Comparison of ENCODE assay signal across 9 cellular contexts in the genomic region with DNA sequence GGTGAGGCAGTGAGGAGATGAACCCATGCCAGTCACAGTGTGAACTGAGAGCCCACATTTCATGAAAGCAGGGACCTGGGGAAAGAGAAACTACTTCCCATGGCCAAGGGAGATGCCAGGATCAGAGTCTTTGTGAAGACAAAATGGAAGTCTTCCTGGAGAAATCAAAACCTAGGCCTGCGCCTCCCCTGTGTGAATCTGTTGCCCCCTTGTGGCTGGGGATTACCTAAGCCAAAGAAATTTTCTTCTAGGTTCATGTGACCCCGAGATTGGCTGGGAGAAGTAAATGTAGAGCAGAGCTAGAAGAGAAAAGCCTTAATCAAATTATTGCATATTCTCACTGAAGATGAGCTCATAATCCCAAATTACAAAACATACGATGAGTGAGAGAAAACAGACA.
DNase-seq lines count a peak whose midpoint lies in the region; ATAC-seq and TF ChIP-seq lines count a peak whose summit lies in the region.
"Had no signal": no experiment of that assay in that cellular context is flagged by ENCODE, and none has a peak within 500 bp of the region (broad histone marks: within the 10 kb centered on the region; RNA-seq: fewer than 3 reads in every experiment).

No MANE protein-coding gene starts in this region.

- H3K9me3 Mint-ChIP-seq in stimulated activated memory B cell treated with anti-CD40 and anti-IgM and Interleukin-4, amounts not matched to agents 10 μg/mL and 1 μg/mL and 100 μg/mL, for 72 hours: peaks cover 5% of the 10 kb centered on the region

- H3K27me3 ChIP-seq in DND-41 (ENCODE audit: insufficient read depth, low read length, poor library complexity) (peaks cover 10% of the 10 kb centered on the region), foreskin keratinocyte (no peaks in the 10 kb centered on the region), stomach (peaks cover 0 to 43% (median 4%) of the 10 kb centered on the region in 3 donors)

- H3K27me3 Mint-ChIP-seq in stimulated activated memory B cell treated with anti-CD40 and anti-IgM and Interleukin-4, amounts not matched to agents 10 μg/mL and 1 μg/mL and 100 μg/mL, for 72 hours: peaks cover 66% of the 10 kb centered on the region

- no peak overlapping the region for H2AFZ ChIP-seq in DND-41 (ENCODE audit: low read depth, low read length)

- H3K4me3 ChIP-seq in DND-41 (ENCODE audit: low read depth in 1 of 2, low read length in 2 of 2): no peak overlapping the region
- no peak overlapping the region for H3K4me3 ChIP-seq in stomach
- H3K4me3 ChIP-seq: gastroesophageal sphincter had no signal

- H3K27ac ChIP-seq in DND-41 (ENCODE audit: low read length) (no peak overlapping the region), RWPE1 (peak overlapping the region; percentile 85), foreskin keratinocyte (no peak overlapping the region), stomach (no peak overlapping the region)
- H3K27ac ChIP-seq: gastroesophageal sphincter had no signal

- intact Hi-C loops in stomach (cut with DNase I; ENCODE audit: low total_unique reads): no loop called here

- H4K20me1 ChIP-seq in DND-41 (ENCODE audit: insufficient read depth, low read length): no peaks in the 10 kb centered on the region

- H3K4me1 Mint-ChIP-seq in stimulated activated memory B cell treated with anti-CD40 and anti-IgM and Interleukin-4, amounts not matched to agents 10 μg/mL and 1 μg/mL and 100 μg/mL, for 72 hours: peaks cover 16% of the 10 kb centered on the region

- no peaks in the 10 kb centered on the region for H3K79me2 ChIP-seq in DND-41 (ENCODE audit: insufficient read depth, low read length)

- TF ChIP-seq EP300 in stomach (IDR thresholded peaks at IDR 0.05): no peak

- POLR2A ChIA-PET in RWPE1 (lab: Yijun Ruan, JAX; ENCODE audit: low non-redundant PET): no interaction called here

- H3K9me3 ChIP-seq in DND-41 (ENCODE audit: insufficient read depth, low read length, severe bottlenecking) (no peaks in the 10 kb centered on the region), stomach (no peaks in the 10 kb centered on the region)

- CTCF ChIA-PET in RWPE1 (lab: Yijun Ruan, JAX): no interaction called here

- peaks cover 26% of the 10 kb centered on the region for H3K4me1 ChIP-seq in DND-41 (ENCODE audit: insufficient read depth, low read length)
- peaks cover 10% of the 10 kb centered on the region for H3K4me1 ChIP-seq in foreskin keratinocyte
- H3K4me1 ChIP-seq in stomach: no peaks in the 10 kb centered on the region
- H3K4me1 ChIP-seq: gastroesophageal sphincter had no signal

- no peak overlapping the region for H3K9ac ChIP-seq in DND-41 (ENCODE audit: low read depth, low read length)

- ATAC-seq in DND-41 (ENCODE audit: insufficient read depth, low read depth) (no peak), foreskin keratinocyte (peak; percentile 12), HG03159 (IDR thresholded peaks at IDR 0.05; ENCODE audit: unreplicated experiment) (no peak)
- no peak for ATAC-seq in stimulated activated memory B cell treated with anti-CD40 and anti-IgM and Interleukin-4, amounts not matched to agents 10 μg/mL and 1 μg/mL and 100 μg/mL, for 72 hours
- ATAC-seq: gastroesophageal sphincter had no signal

- no peaks in the 10 kb centered on the region for H3K36me3 ChIP-seq in DND-41 (ENCODE audit: insufficient read depth, low read length)
- no peaks in the 10 kb centered on the region for H3K36me3 ChIP-seq in stomach
- H3K36me3 ChIP-seq: gastroesophageal sphincter had no signal

- no peak overlapping the region for H3K4me3 Mint-ChIP-seq in stimulated activated memory B cell treated with anti-CD40 and anti-IgM and Interleukin-4, amounts not matched to agents 10 μg/mL and 1 μg/mL and 100 μg/mL, for 72 hours

- no peak overlapping the region for H3K27ac Mint-ChIP-seq in stimulated activated memory B cell treated with anti-CD40 and anti-IgM and Interleukin-4, amounts not matched to agents 10 μg/mL and 1 μg/mL and 100 μg/mL, for 72 hours

- no peak for TF ChIP-seq POLR2A in stomach (IDR thresholded peaks at IDR 0.05)

- no peaks in the 10 kb centered on the region for H3K36me3 Mint-ChIP-seq in stimulated activated memory B cell treated with anti-CD40 and anti-IgM and Interleukin-4, amounts not matched to agents 10 μg/mL and 1 μg/mL and 100 μg/mL, for 72 hours

- DNase-seq in DND-41 (peak; percentile 31), HK-2 (ENCODE audit: unreplicated experiment) (peak; percentile 2), RWPE1 (ENCODE audit: low spot score) (no peak), foreskin keratinocyte (peak in 1 of 2 donors; percentile 25), stomach (no peak), amygdala (lab: John Stamatoyannopoulos, UW) (no peak)

- WGBS in stomach, 5 donors: 56 to 69% (median 67%) methylated on average over 3 of the region's 3 CpGs

- no peak overlapping the region for H3K4me2 ChIP-seq in DND-41 (ENCODE audit: insufficient read depth, low read length)

- TF ChIP-seq CTCF in DND-41 (IDR thresholded peaks at IDR 0.05; ENCODE audit: borderline replicate concordance, extremely low read depth, low read length, poor library complexity, severe bottlenecking): peak; percentile 58
- no peak for TF ChIP-seq CTCF in RWPE1 (conservative IDR thresholded peaks at IDR 0.05; ENCODE audit: low read depth)
- peak; percentile 71 for TF ChIP-seq CTCF in foreskin keratinocyte (conservative IDR thresholded peaks at IDR 0.05)
- no peak for TF ChIP-seq CTCF in stomach (IDR thresholded peaks at IDR 0.05)

Comparison
In these comparisons a context has a peak if more than half of its experiments do, and no peak if none do; other contexts are left out.
1. DNase-seq: peak in DND-41 (single experiment) and HK-2 (single experiment); none in RWPE1 (single experiment), stomach (single experiment) and amygdala (0 of 56).
2. CTCF ChIP-seq: peak in DND-41 (single experiment) and foreskin keratinocyte (single experiment); none in RWPE1 (single experiment) and stomach (0 of 7).